Comparison of ENCODE assay signal across 8 cellular contexts in the genomic region with DNA sequence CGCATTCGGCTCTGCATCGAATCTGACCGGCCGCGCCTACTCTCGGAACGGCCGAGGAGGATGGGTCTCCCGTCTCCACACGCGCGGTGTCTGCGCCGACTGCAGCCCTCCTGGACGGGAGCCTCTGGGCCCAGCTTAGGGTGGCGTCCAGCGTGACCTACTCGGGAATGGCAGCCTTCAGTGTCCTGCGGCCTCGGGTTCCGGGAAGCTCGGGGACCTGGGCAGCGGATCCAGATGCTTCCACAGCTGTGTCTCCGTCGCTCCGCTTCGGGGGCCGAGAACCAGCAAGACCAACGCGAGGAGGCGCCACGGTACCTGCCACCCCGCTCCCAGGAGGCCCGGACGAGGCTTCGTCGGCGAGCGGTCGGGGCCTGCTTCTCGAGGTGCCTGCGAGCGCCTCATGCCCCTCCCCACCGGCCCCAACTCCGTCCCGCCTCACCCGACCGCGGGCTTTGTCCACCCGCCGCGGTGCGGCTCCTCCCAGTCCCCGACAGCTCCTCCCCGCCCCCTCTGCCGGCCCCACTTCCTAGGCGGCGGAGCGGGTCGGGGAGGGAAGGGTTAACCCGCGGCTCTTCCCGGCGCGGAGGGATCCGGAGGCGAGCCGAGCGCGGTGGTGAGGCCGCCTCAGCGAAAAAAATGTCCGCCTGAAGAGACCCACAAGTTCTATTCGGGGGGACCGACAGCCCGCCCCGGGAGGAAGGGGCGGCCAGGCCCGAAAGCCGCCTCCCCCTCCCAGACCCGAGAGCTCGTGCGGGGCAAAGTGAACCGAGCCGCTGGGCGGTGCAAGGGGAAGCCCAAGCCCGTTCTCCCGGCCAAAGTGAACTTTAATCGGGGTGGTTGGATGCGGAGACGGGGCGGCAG. TPM values are rescaled to one million over a fixed set of nuclear protein-coding genes. Genes with fewer than 3 reads are reported as not detected.
A peak's percentile ranks its signal among the peaks of the same experiment; 100 is the strongest.
DNase-seq lines count a peak whose midpoint lies in the region; ATAC-seq and TF ChIP-seq lines count a peak whose summit lies in the region.

A gene (plus strand): TSS at position 599 of the 861 bp plus-strand sequence. CDS start 1,270 bp downstream, outside the sequence.

- H3K4me1 ChIP-seq in RWPE2 (ENCODE audit: insufficient read depth, poor library complexity, severe bottlenecking): peaks cover 33% of the 10 kb centered on the region

- peaks cover 41% of the 10 kb centered on the region for H3K4me1 Mint-ChIP-seq in nephron progenitor cell
- H3K4me1 Mint-ChIP-seq in stimulated activated naive CD8-positive, alpha-beta T cell treated with anti-CD3 and anti-CD28 coated beads, Interleukin-15, amount 100 ng/mL, for 72 hours: peaks cover 49% of the 10 kb centered on the region

- H3K27me3 Mint-ChIP-seq in nephron progenitor cell (ENCODE audit: low read depth, poor library complexity): peaks cover 4% of the 10 kb centered on the region
- H3K27me3 Mint-ChIP-seq in stimulated activated naive CD8-positive, alpha-beta T cell treated with anti-CD3 and anti-CD28 coated beads, Interleukin-15, amount 100 ng/mL, for 72 hours: no peaks in the 10 kb centered on the region

- H3K4me3 Mint-ChIP-seq in nephron progenitor cell: peak within 1 kb of the TSS; percentile 96
- H3K4me3 Mint-ChIP-seq in stimulated activated naive CD8-positive, alpha-beta T cell treated with anti-CD3 and anti-CD28 coated beads, Interleukin-15, amount 100 ng/mL, for 72 hours: peak within 1 kb of the TSS; percentile 87 to 93

- peak; percentile 95 for DNase-seq in ELR (ENCODE audit: low read depth)
- DNase-seq in H4 (ENCODE audit: low spot score): peak; percentile 78
- peak; percentile 95 for DNase-seq in LoVo (ENCODE audit: low spot score)
- DNase-seq in RWPE2 (ENCODE audit: low spot score): peak; percentile 97
- DNase-seq in activated T-helper 9 cell treated with anti-CD3 and anti-CD28 coated beads, Interleukin-2, amount 50 U/mL, for 16 hours (ENCODE audit: low read depth): peak; percentile 83
- peak; percentile 95 for DNase-seq in fibroblast of the aortic adventitia (ENCODE audit: low read depth)
- DNase-seq in nephron progenitor cell: peak; percentile 95
- peak; percentile 93 to 95 for DNase-seq in stimulated activated naive CD8-positive, alpha-beta T cell treated with anti-CD3 and anti-CD28 coated beads, Interleukin-15, amount 100 ng/mL, for 72 hours

- H3K36me3 ChIP-seq in RWPE2 (ENCODE audit: low read depth): peaks cover 31% of the 10 kb centered on the region

- peak within 1 kb of the TSS; percentile 77 for H3K27ac ChIP-seq in RWPE2 (ENCODE audit: poor library complexity, severe bottlenecking)

- peak within 1 kb of the TSS; percentile 64 for H3K27ac Mint-ChIP-seq in nephron progenitor cell
- H3K27ac Mint-ChIP-seq in stimulated activated naive CD8-positive, alpha-beta T cell treated with anti-CD3 and anti-CD28 coated beads, Interleukin-15, amount 100 ng/mL, for 72 hours: peak within 1 kb of the TSS; percentile 86 to 98

- ATAC-seq in RWPE2 (ENCODE audit: low read depth): peak; percentile 86
- ATAC-seq in stimulated activated naive CD8-positive, alpha-beta T cell treated with anti-CD3 and anti-CD28 coated beads, Interleukin-15, amount 100 ng/mL, for 72 hours: peak; percentile 88

- TF ChIP-seq CTCF in RWPE2 (IDR thresholded peaks at IDR 0.05; ENCODE audit: poor library complexity, severe bottlenecking): peak; percentile 72
- TF ChIP-seq CTCF in fibroblast of the aortic adventitia (IDR thresholded peaks at IDR 0.05; ENCODE audit: insufficient read depth, low read length): peak; percentile 36
- no peak for TF ChIP-seq CTCF in nephron progenitor cell (IDR thresholded peaks at IDR 0.05)

- peaks cover 45% of the 10 kb centered on the region for H3K36me3 Mint-ChIP-seq in nephron progenitor cell (ENCODE audit: low read depth)

- H3K4me3 ChIP-seq in RWPE2 (ENCODE audit: severe bottlenecking) (peak within 1 kb of the TSS; percentile 82), fibroblast of the aortic adventitia (ENCODE audit: low read depth, low read length) (peak within 1 kb of the TSS; percentile 87)

- H3K9me3 ChIP-seq in RWPE2 (ENCODE audit: severe bottlenecking): no peaks in the 10 kb centered on the region

- no peaks in the 10 kb centered on the region for H3K27me3 ChIP-seq in RWPE2 (ENCODE audit: insufficient read depth, poor library complexity, severe bottlenecking)

- peaks cover 33% of the 10 kb centered on the region for H3K9me3 Mint-ChIP-seq in nephron progenitor cell
- H3K9me3 Mint-ChIP-seq in stimulated activated naive CD8-positive, alpha-beta T cell treated with anti-CD3 and anti-CD28 coated beads, Interleukin-15, amount 100 ng/mL, for 72 hours: no peaks in the 10 kb centered on the region

RNA-seq across cellular contexts. Expression of the gene that starts here (rescaled TPM):
- total RNA-seq in H4 (2014; rRNA removed; shearing (Covaris generic)): 73.0 and 98.7 TPM in 2 replicates
- total RNA-seq in fibroblast of the aortic adventitia (ENCODE audit: low replicate concordance): 89.2 and 137 TPM in 2 replicates

Comparison
In these comparisons a context has a peak if more than half of its experiments do, and no peak if none do; other contexts are left out.
1. Peak in every context shown above with its lines: DNase-seq, ATAC-seq, H3K4me3 ChIP-seq and H3K27ac ChIP-seq.